ENCODE assay signal across 7 cellular contexts in the genomic region with DNA sequence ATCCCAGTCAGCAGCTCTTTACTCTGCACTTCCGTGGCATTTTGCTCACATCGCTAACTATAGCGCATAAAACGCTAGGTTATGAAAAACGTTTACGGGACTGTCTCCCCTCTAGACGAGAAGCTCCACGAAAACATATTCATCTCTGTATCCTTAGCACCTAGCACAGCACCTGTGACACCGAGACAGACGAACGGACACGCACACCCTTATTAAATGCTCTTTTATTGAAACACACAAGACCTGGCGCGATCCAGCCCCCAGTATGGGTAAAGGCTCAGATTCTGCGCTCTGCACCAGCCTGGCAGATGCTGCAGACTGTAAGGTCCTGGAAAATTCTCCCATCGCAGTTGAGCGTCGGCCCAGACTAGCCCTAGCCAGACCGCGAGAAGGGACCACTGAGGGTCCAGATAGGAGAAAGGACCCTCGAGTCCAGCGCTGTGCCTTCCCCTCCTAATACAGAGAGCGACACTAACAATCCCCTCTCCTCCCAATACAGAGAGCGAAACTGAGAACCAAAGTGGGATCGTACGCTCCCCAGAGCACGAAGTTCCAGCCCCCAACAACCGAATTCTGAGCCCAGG. TPM values are rescaled to one million over a fixed set of nuclear protein-coding genes. Genes with fewer than 3 reads are reported as not detected.
DNase-seq lines count a peak whose midpoint lies in the region; ATAC-seq and TF ChIP-seq lines count a peak whose summit lies in the region.

No MANE protein-coding gene starts in this region.

- H3K79me1 ChIP-seq in mesenchymal stem cell (replicated peaks; ENCODE audit: low read length, poor library complexity, severe bottlenecking): peaks cover 5% of the 10 kb centered on the region

- H3K27me3 ChIP-seq in HUES48 (ENCODE audit: control insufficient read depth, insufficient read depth, low read length): no peaks in the 10 kb centered on the region; the same call in 1 of the 2 replicates
- no peaks in the 10 kb centered on the region for H3K27me3 ChIP-seq in mesenchymal stem cell (ENCODE audit: control insufficient read depth in 1 of 2, insufficient read depth in 1 of 2, low read length in 2 of 2)
- H3K27me3 ChIP-seq in thoracic aorta (replicated peaks; ENCODE audit: insufficient read depth): no peaks in the 10 kb centered on the region

- no peak overlapping the region for H3K23ac ChIP-seq in mesenchymal stem cell (ENCODE audit: low read length in 2 of 2)

- H3K4me1 ChIP-seq in HUES48 (ENCODE audit: control insufficient read depth, insufficient read depth, low read length) (peaks cover 16% of the 10 kb centered on the region), mesenchymal stem cell (ENCODE audit: control insufficient read depth, insufficient read depth, low read depth, low read length) (peaks cover 2% of the 10 kb centered on the region), thoracic aorta (ENCODE audit: control insufficient read depth in 1 of 2, low read depth in 2 of 2) (peaks cover 10 to 14% of the 10 kb centered on the region in 2 donors)

- H4K8ac ChIP-seq in mesenchymal stem cell (ENCODE audit: low read length): no peak overlapping the region

- TF ChIP-seq CTCF in thoracic aorta (IDR thresholded peaks at IDR 0.05): no peak

- peaks cover 12% of the 10 kb centered on the region for H3K36me3 Mint-ChIP-seq in effector memory CD8-positive, alpha-beta T cell (ENCODE audit: insufficient read depth)

- H3K18ac ChIP-seq in mesenchymal stem cell (ENCODE audit: low read depth in 1 of 2, low read length in 2 of 2): peak overlapping the region in 1 of 2 experiments; percentile 87

- H2BK5ac ChIP-seq in mesenchymal stem cell (ENCODE audit: low read depth, low read length, poor library complexity, severe bottlenecking): no peak overlapping the region

- no peak overlapping the region for H3K14ac ChIP-seq in mesenchymal stem cell (ENCODE audit: low read length in 2 of 2)

- H3K4me3 ChIP-seq in HUES48 (ENCODE audit: low read depth, low read length) (peak overlapping the region; percentile 98), mesenchymal stem cell (ENCODE audit: insufficient read depth in 1 of 2, low read depth in 1 of 2, low read length in 2 of 2) (peak overlapping the region; percentile 93 to 99), thoracic aorta (peak overlapping the region; percentile 98)

- H3K4me3 Mint-ChIP-seq in effector memory CD8-positive, alpha-beta T cell: peak overlapping the region; percentile 98 to 99

- H3K4me1 Mint-ChIP-seq in effector memory CD8-positive, alpha-beta T cell (ENCODE audit: low read depth in 2 of 2): peaks cover 25 to 31% of the 10 kb centered on the region in 2 donors

- ATAC-seq in GM21576 (IDR thresholded peaks at IDR 0.05; ENCODE audit: unreplicated experiment) (peak; percentile 46), thoracic aorta (ENCODE audit: insufficient number of reproducible peaks, low FRiP score, low read depth) (no peak)
- peak; percentile 50 for ATAC-seq in effector memory CD8-positive, alpha-beta T cell (replicated peaks)

- H4K91ac ChIP-seq in mesenchymal stem cell (ENCODE audit: low read length): no peak overlapping the region

- H3K4me2 ChIP-seq in mesenchymal stem cell (ENCODE audit: low read length, poor library complexity, severe bottlenecking): peak overlapping the region; percentile 81

- no peak overlapping the region for H2BK12ac ChIP-seq in mesenchymal stem cell (ENCODE audit: low read length in 2 of 2)

- H2AFZ ChIP-seq in mesenchymal stem cell (ENCODE audit: low read depth, low read length): no peak overlapping the region

- H3K27me3 Mint-ChIP-seq in effector memory CD8-positive, alpha-beta T cell: peaks cover 0 to 13% of the 10 kb centered on the region in 2 donors

- peak overlapping the region; percentile 21 for H2BK120ac ChIP-seq in mesenchymal stem cell (ENCODE audit: low read depth, low read length)

- DNase-seq in GM03348 (ENCODE audit: low spot score): peak; percentile 59
- DNase-seq in SW480 (ENCODE audit: low spot score): peak; percentile 42
- peak in 1 of 3 experiments; percentile 4 for DNase-seq in effector memory CD8-positive, alpha-beta T cell
- DNase-seq in mesenchymal stem cell: peak; percentile 70
- no peak for DNase-seq in thoracic aorta (ENCODE audit: low spot score)

- WGBS in mesenchymal stem cell: under 1% methylated on average over 28 of the region's 28 CpGs

- H3K27ac ChIP-seq in HUES48 (ENCODE audit: low read depth, low read length) (no peak overlapping the region), mesenchymal stem cell (ENCODE audit: low read length, poor library complexity, severe bottlenecking) (peak overlapping the region; percentile 30), thoracic aorta (peak overlapping the region; percentile 64 to 75)

- no peaks in the 10 kb centered on the region for H3K9me3 ChIP-seq in HUES48 (ENCODE audit: control insufficient read depth, insufficient read depth, low read length)
- no peaks in the 10 kb centered on the region for H3K9me3 ChIP-seq in mesenchymal stem cell (ENCODE audit: control insufficient read depth, low read length)
- H3K9me3 ChIP-seq in thoracic aorta: no peaks in the 10 kb centered on the region

- no peaks in the 10 kb centered on the region for H3K36me3 ChIP-seq in HUES48 (ENCODE audit: control insufficient read depth, insufficient read depth, low read length)
- peaks cover 0 to 9% of the 10 kb centered on the region in 2 experiments for H3K36me3 ChIP-seq in mesenchymal stem cell (ENCODE audit: control insufficient read depth in 1 of 2, insufficient read depth in 2 of 2, low read depth in 1 of 2, low read length in 2 of 2)
- H3K36me3 ChIP-seq in thoracic aorta: no peaks in the 10 kb centered on the region

- H3K4ac ChIP-seq in mesenchymal stem cell (ENCODE audit: low read depth in 1 of 2, low read length in 2 of 2): peak overlapping the region in 1 of 2 experiments; percentile 55

- H3K9me3 Mint-ChIP-seq in effector memory CD8-positive, alpha-beta T cell: no peaks in the 10 kb centered on the region

- H3K27ac Mint-ChIP-seq in effector memory CD8-positive, alpha-beta T cell: peak overlapping the region; percentile 97 to 99

- peak overlapping the region; percentile 70 for H3K9ac ChIP-seq in HUES48 (ENCODE audit: low read depth, low read length)
- H3K9ac ChIP-seq in mesenchymal stem cell (ENCODE audit: low read length): peak overlapping the region; percentile 97

- no peak overlapping the region for H2BK15ac ChIP-seq in mesenchymal stem cell (ENCODE audit: low read depth, poor library complexity, severe bottlenecking)

- H2AK5ac ChIP-seq in mesenchymal stem cell (ENCODE audit: low read length, severe bottlenecking): no peak overlapping the region

RNA-seq across cellular contexts. Expression of a gene that starts 0.6 kb away (rescaled TPM):
- polyA plus RNA-seq in mesenchymal stem cell (2013, experiment 1 of 2): 22.8 TPM
- polyA plus RNA-seq in mesenchymal stem cell (2013, experiment 2 of 2): 22.6 TPM
- total RNA-seq in thoracic aorta: 10 to 100 TPM; 31.5 to 32.0 TPM

RNA-seq across cellular contexts. Expression of a gene that starts 31.2 kb away (rescaled TPM):
- 92.2 TPM for polyA plus RNA-seq in mesenchymal stem cell (2013, experiment 1 of 2)
- polyA plus RNA-seq in mesenchymal stem cell (2013, experiment 2 of 2): 94.3 TPM
- 10 to 100 TPM; 58.3 to 61.3 TPM for total RNA-seq in thoracic aorta
